In genomic region chr22:32632650-32633049, GRCh38 we compare ENCODE assay signal across 19 cellular contexts.
"Had no signal": no experiment of that assay in that cellular context is flagged by ENCODE, and none has a peak within 500 bp of the region (broad histone marks: within the 10 kb centered on the region; RNA-seq: fewer than 3 reads in every experiment).

No MANE protein-coding gene starts in this region.

- H3K27me3 Mint-ChIP-seq: activated CD4-positive, alpha-beta T cell treated with anti-CD3 and anti-CD28 coated beads, Interleukin-2, amount 10 ng/mL, durations not matched to agents 7 days and 5 days had no signal

- H3K36me3 Mint-ChIP-seq: brain; naive B cell; stimulated activated memory B cell treated with anti-CD40 and anti-IgM and Interleukin-4, amounts not matched to agents 10 μg/mL and 1 μg/mL and 100 μg/mL, for 72 hours had no signal

- H3K27ac ChIP-seq: colonic mucosa, psoas muscle, right lobe of liver had no signal

- H3K4me3 ChIP-seq: colonic mucosa, psoas muscle, right lobe of liver had no signal

- H3K27me3 ChIP-seq: colonic mucosa, right lobe of liver had no signal

- H3K4me1 ChIP-seq: colonic mucosa had no signal

- H3K36me3 ChIP-seq: colonic mucosa, right lobe of liver had no signal

- H3K9me3 ChIP-seq: colonic mucosa, psoas muscle, right lobe of liver had no signal

- H3K4me1 Mint-ChIP-seq: central memory CD8-positive, alpha-beta T cell; stimulated activated memory B cell treated with anti-CD40 and anti-IgM and Interleukin-4, amounts not matched to agents 10 μg/mL and 1 μg/mL and 100 μg/mL, for 72 hours had no signal

- H3K27ac Mint-ChIP-seq: activated CD4-positive, alpha-beta T cell treated with anti-CD3 and anti-CD28 coated beads, Interleukin-2, amount 10 ng/mL, durations not matched to agents 7 days and 5 days; activated CD8-positive, alpha-beta T cell treated with anti-CD3 and anti-CD28 coated beads, Interleukin-2, amount 10 ng/mL, durations not matched to agents 7 days and 5 days; activated naive CD4-positive, alpha-beta T cell treated with anti-CD3 and anti-CD28 coated beads for 36 hours; activated naive CD8-positive, alpha-beta T cell treated with anti-CD3 and anti-CD28 coated beads, Interleukin-2, amount 50 U/mL, for 24 hours; stimulated activated memory B cell treated with anti-CD40 and anti-IgM and Interleukin-4, amounts not matched to agents 10 μg/mL and 1 μg/mL and 100 μg/mL, for 72 hours; T-helper 1 cell treated with Interleukin-12 subunit alpha and Interleukin-12 subunit beta and Interleukin-4 antibody, amounts not matched to agents 30 μg/mL and 1 μg/mL, for 36 hours had no signal

- ATAC-seq: activated CD4-positive, CD25-positive, alpha-beta regulatory T cell treated with anti-CD3 and anti-CD28 coated beads, Interleukin-2, amount 50 U/mL, for 24 hours; activated CD8-positive, alpha-beta T cell treated with anti-CD3 and anti-CD28 coated beads, Interleukin-2, amount 10 ng/mL, durations not matched to agents 7 days and 5 days; activated T-cell treated with anti-CD3 and anti-CD28 coated beads, Interleukin-2, amount 50 U/mL, for 4 hours; left cardiac atrium; psoas muscle; right lobe of liver; stimulated activated memory B cell treated with anti-CD40 and anti-IgM and Interleukin-4, amounts not matched to agents 10 μg/mL and 1 μg/mL and 100 μg/mL, for 72 hours had no signal

- DNase-seq: activated CD4-positive, alpha-beta T cell treated with anti-CD3 and anti-CD28 coated beads, Interleukin-2, amount 10 ng/mL, durations not matched to agents 7 days and 5 days; activated CD8-positive, alpha-beta T cell treated with anti-CD3 and anti-CD28 coated beads, Interleukin-2, amount 10 ng/mL, durations not matched to agents 7 days and 5 days; activated naive CD4-positive, alpha-beta T cell treated with anti-CD3 and anti-CD28 coated beads for 36 hours; activated naive CD8-positive, alpha-beta T cell treated with anti-CD3 and anti-CD28 coated beads, Interleukin-2, amount 50 U/mL, for 24 hours; activated T-cell treated with anti-CD3 and anti-CD28 coated beads, Interleukin-2, amount 50 U/mL, for 4 hours; anterior cingulate cortex; colonic mucosa; left cardiac atrium; naive B cell; psoas muscle; right lobe of liver; SIG-M5; stimulated activated CD4-positive, alpha-beta T cell treated with anti-CD3 and anti-CD28 coated beads, Interleukin-4, amount 100 ng/mL, for 4 hours had no signal

- H3K9me3 Mint-ChIP-seq: activated CD4-positive, alpha-beta T cell treated with anti-CD3 and anti-CD28 coated beads, Interleukin-2, amount 10 ng/mL, durations not matched to agents 7 days and 5 days; activated naive CD4-positive, alpha-beta T cell treated with anti-CD3 and anti-CD28 coated beads for 36 hours; activated naive CD8-positive, alpha-beta T cell treated with anti-CD3 and anti-CD28 coated beads, Interleukin-2, amount 50 U/mL, for 24 hours; activated T-cell treated with anti-CD3 and anti-CD28 coated beads, Interleukin-2, amount 50 U/mL, for 4 hours; central memory CD8-positive, alpha-beta T cell; naive B cell; neural crest cell; stimulated activated memory B cell treated with anti-CD40 and anti-IgM and Interleukin-4, amounts not matched to agents 10 μg/mL and 1 μg/mL and 100 μg/mL, for 72 hours; T-helper 1 cell treated with Interleukin-12 subunit alpha and Interleukin-12 subunit beta and Interleukin-4 antibody, amounts not matched to agents 30 μg/mL and 1 μg/mL, for 36 hours had no signal

- H3K4me3 Mint-ChIP-seq: activated CD4-positive, alpha-beta T cell treated with anti-CD3 and anti-CD28 coated beads, Interleukin-2, amount 10 ng/mL, durations not matched to agents 7 days and 5 days; activated CD8-positive, alpha-beta T cell treated with anti-CD3 and anti-CD28 coated beads, Interleukin-2, amount 10 ng/mL, durations not matched to agents 7 days and 5 days; activated naive CD4-positive, alpha-beta T cell treated with anti-CD3 and anti-CD28 coated beads for 36 hours; activated naive CD8-positive, alpha-beta T cell treated with anti-CD3 and anti-CD28 coated beads, Interleukin-2, amount 50 U/mL, for 24 hours; activated T-cell treated with anti-CD3 and anti-CD28 coated beads, Interleukin-2, amount 50 U/mL, for 4 hours; brain; central memory CD8-positive, alpha-beta T cell; naive B cell; neural crest cell; stimulated activated memory B cell treated with anti-CD40 and anti-IgM and Interleukin-4, amounts not matched to agents 10 μg/mL and 1 μg/mL and 100 μg/mL, for 72 hours; T-helper 1 cell treated with Interleukin-12 subunit alpha and Interleukin-12 subunit beta and Interleukin-4 antibody, amounts not matched to agents 30 μg/mL and 1 μg/mL, for 36 hours had no signal
